ENCODE assay signal across 9 cellular contexts in genomic region chr9:134545213-134546211, GRCh38.
DNase-seq lines count a peak whose midpoint lies in the region; ATAC-seq and TF ChIP-seq lines count a peak whose summit lies in the region.
"Had no signal": no experiment of that assay in that cellular context is flagged by ENCODE, and none has a peak within 500 bp of the region (broad histone marks: within the 10 kb centered on the region; RNA-seq: fewer than 3 reads in every experiment).

No MANE protein-coding gene starts in this region.

- H3K27ac ChIP-seq in SJSA1 = peak overlapping the region; percentile 81
- peak overlapping the region; percentile 45 for H3K27ac ChIP-seq in muscle layer of duodenum (ENCODE audit: low read length)
- H3K27ac ChIP-seq in vagina = peak overlapping the region; percentile 87

- intact Hi-C loops in vagina (cut with DNase I) = no loop called here

- H3K9me3 ChIP-seq in SJSA1 (replicated peaks) (no peaks in the 10 kb centered on the region), muscle layer of duodenum (ENCODE audit: control insufficient read depth in 1 of 2, low read length in 2 of 2) (no peaks in the 10 kb centered on the region), vagina (no peaks in the 10 kb centered on the region)

- no peak overlapping the region for H3K4me3 ChIP-seq in SJSA1
- no peak overlapping the region for H3K4me3 ChIP-seq in fibroblast of pulmonary artery (replicated peaks; ENCODE audit: low read depth, low read length)
- peak overlapping the region; percentile 11 to 19 for H3K4me3 ChIP-seq in muscle layer of duodenum (ENCODE audit: low read depth in 1 of 2, low read length in 2 of 2)
- peak overlapping the region in 1 of 2 donors; percentile 23 for H3K4me3 ChIP-seq in vagina

- TF ChIP-seq CTCF in fibroblast of pulmonary artery (IDR thresholded peaks at IDR 0.05; ENCODE audit: low read length, missing control alignments) = no peak
- TF ChIP-seq CTCF in vagina (IDR thresholded peaks at IDR 0.05) = no peak

- peaks cover 39% of the 10 kb centered on the region for H3K4me1 ChIP-seq in SJSA1 (replicated peaks)
- H3K4me1 ChIP-seq in muscle layer of duodenum (ENCODE audit: control insufficient read depth in 1 of 2, insufficient read depth in 2 of 2, low read length in 2 of 2) = peaks cover 0 to 17% of the 10 kb centered on the region in 2 donors
- H3K4me1 ChIP-seq in vagina = peaks cover 30% of the 10 kb centered on the region

- H3K27me3 ChIP-seq in SJSA1 (replicated peaks) = no peaks in the 10 kb centered on the region
- H3K27me3 ChIP-seq in muscle layer of duodenum (ENCODE audit: low read depth, low read length) = no peaks in the 10 kb centered on the region
- H3K27me3 ChIP-seq in vagina = no peaks in the 10 kb centered on the region

- H3K36me3 ChIP-seq in SJSA1 (no peaks in the 10 kb centered on the region), muscle layer of duodenum (ENCODE audit: control insufficient read depth in 1 of 2, insufficient read depth in 2 of 2, low read length in 2 of 2) (no peaks in the 10 kb centered on the region), vagina (no peaks in the 10 kb centered on the region)

- TF ChIP-seq POLR2A in vagina (IDR thresholded peaks at IDR 0.05) = no peak

- peak in 1 of 2 experiments; percentile 44 for DNase-seq in SJSA1 (ENCODE audit: low read depth in 1 of 2, low spot score in 2 of 2)
- DNase-seq in fibroblast of pulmonary artery (ENCODE audit: low read depth) = peak; percentile 62
- DNase-seq in vagina (ENCODE audit: extremely low spot score in 2 of 2) = no peak
- no peak for DNase-seq in effector CD4-positive, alpha-beta T cell
- DNase-seq: NCI-H2081; stimulated activated naive CD4-positive, alpha-beta T cell had no signal

- ATAC-seq in GM18511 (IDR thresholded peaks at IDR 0.05; ENCODE audit: unreplicated experiment) = no peak
- no peak for ATAC-seq in GM21381 (IDR thresholded peaks at IDR 0.05; ENCODE audit: unreplicated experiment)

Comparison
In these comparisons a context has a peak if more than half of its experiments do, and no peak if none do; other contexts are left out.
1. H3K4me3 ChIP-seq: peak in muscle layer of duodenum (2 of 2); none in SJSA1 (single experiment) and fibroblast of pulmonary artery (single experiment).
2. Peak in every context shown above with its lines, with median percentiles within 50 percentile points of each other: H3K27ac ChIP-seq.